29 cellular contexts compared by ENCODE assay signal in genomic region chr7:139568813-139569490, GRCh38. TPM values are rescaled to one million over a fixed set of nuclear protein-coding genes. Genes with fewer than 3 reads are reported as not detected.
DNase-seq lines count a peak whose midpoint lies in the region; ATAC-seq, FAIRE-seq and TF ChIP-seq lines count a peak whose summit lies in the region.
"Had no signal": no experiment of that assay in that cellular context is flagged by ENCODE, and none has a peak within 500 bp of the region (broad histone marks: within the 10 kb centered on the region; RNA-seq: fewer than 3 reads in every experiment).

No MANE protein-coding gene starts in this region.

- TF ChIP-seq CTCF in natural killer cell (IDR thresholded peaks at IDR 0.05) (no peak), H1 (IDR thresholded peaks at IDR 0.05; ENCODE audit: control extremely low read depth in 1 of 3, insufficient read depth in 1 of 3, low read depth in 1 of 3, low read length in 3 of 3) (no peak), osteoblast (IDR thresholded peaks at IDR 0.05; ENCODE audit: extremely low read depth, low read depth, low read length) (no peak)

- H3K4me1 Mint-ChIP-seq in natural killer cell treated with Interleukin-12 subunit alpha and Interleukin-12 subunit beta and Interleukin-15 and Interleukin-18, amount 100 ng/mL, for 72 hours (ENCODE audit: low read depth in 2 of 2), result peaks cover 8 to 16% of the 10 kb centered on the region in 2 donors
- peaks cover 2 to 8% of the 10 kb centered on the region in 2 donors for H3K4me1 Mint-ChIP-seq in natural killer cell

- no peak for FAIRE-seq in H1 (lab: Jason Lieb, UNC)

- no peaks in the 10 kb centered on the region for H3K79me2 ChIP-seq in H1 (ENCODE audit: control insufficient read depth in 1 of 2, insufficient read depth in 2 of 2, low read length in 2 of 2)
- H3K79me2 ChIP-seq in osteoblast (ENCODE audit: insufficient read depth, low read length), result no peaks in the 10 kb centered on the region

- H3K36me3 Mint-ChIP-seq in natural killer cell treated with Interleukin-12 subunit alpha and Interleukin-12 subunit beta and Interleukin-15 and Interleukin-18, amount 100 ng/mL, for 72 hours, result peaks cover 8% of the 10 kb centered on the region
- no peaks in the 10 kb centered on the region for H3K36me3 Mint-ChIP-seq in natural killer cell

- H4K20me1 ChIP-seq in H1 (replicated peaks in 1 of 2; ENCODE audit: control insufficient read depth in 1 of 2, insufficient read depth in 2 of 2, low read length in 2 of 2) (no peaks in the 10 kb centered on the region), osteoblast (ENCODE audit: insufficient read depth, low read length) (peaks cover 10% of the 10 kb centered on the region)
- H4K20me1 ChIP-seq: BLaER1 had no signal

- no peaks in the 10 kb centered on the region for H3K9me3 Mint-ChIP-seq in natural killer cell treated with Interleukin-12 subunit alpha and Interleukin-12 subunit beta and Interleukin-15 and Interleukin-18, amount 100 ng/mL, for 72 hours
- no peaks in the 10 kb centered on the region for H3K9me3 Mint-ChIP-seq in natural killer cell
- H3K9me3 Mint-ChIP-seq: GM23338 had no signal

- no peak for ATAC-seq in natural killer cell treated with Interleukin-12 subunit alpha and Interleukin-12 subunit beta and Interleukin-15 and Interleukin-18, amount 100 ng/mL, for 72 hours
- ATAC-seq in natural killer cell (no peak), HG03520 (IDR thresholded peaks at IDR 0.05; ENCODE audit: unreplicated experiment) (no peak), HG03565 (IDR thresholded peaks at IDR 0.05; ENCODE audit: unreplicated experiment) (no peak)
- ATAC-seq: GM23338, HCT116, PC-3, Right ventricle myocardium inferior had no signal

- peak; percentile 37 for DNase-seq in natural killer cell treated with Interleukin-12 subunit alpha and Interleukin-12 subunit beta and Interleukin-15 and Interleukin-18, amount 100 ng/mL, for 72 hours (ENCODE audit: low spot score)
- no peak for DNase-seq in natural killer cell
- DNase-seq in H1 (ENCODE audit: low read depth in 1 of 2, low spot score in 2 of 2), result no peak
- DNase-seq in osteoblast (ENCODE audit: insufficient read length, low spot score, missing footprints), result peak; percentile 87
- no peak for DNase-seq in NOMO-1 (lab: John Stamatoyannopoulos, UW; ENCODE audit: unreplicated experiment in 2 of 2)
- DNase-seq: CD4-positive, CD25-positive, alpha-beta regulatory T cell; DMS53; KBM-7; MV-4-11; NCI-H1105; NCI-H1436 treated with DMSO at 0.1 percent for 48 hours; NCI-H187 treated with DMSO at 0.1 percent for 48 hours; NCI-H2171 treated with DMSO at 0.1 percent for 48 hours; NCI-H446; NCI-H524 treated with DMSO at 0.1 percent for 48 hours; NCI-H774; PC-3 had no signal

- no peaks in the 10 kb centered on the region for H3K23me2 ChIP-seq in H1 (ENCODE audit: low read depth, low read length)

- no peak overlapping the region for H2AK5ac ChIP-seq in H1 (ENCODE audit: low read depth, low read length)

- no peak overlapping the region for H3K18ac ChIP-seq in H1 (ENCODE audit: extremely low read depth, low read length)

- no peaks in the 10 kb centered on the region for H3K27me3 Mint-ChIP-seq in natural killer cell treated with Interleukin-12 subunit alpha and Interleukin-12 subunit beta and Interleukin-15 and Interleukin-18, amount 100 ng/mL, for 72 hours
- no peaks in the 10 kb centered on the region for H3K27me3 Mint-ChIP-seq in natural killer cell (ENCODE audit: low read depth in 2 of 2)
- H3K27me3 Mint-ChIP-seq: CD4-positive, CD25-positive, alpha-beta regulatory T cell had no signal

- no peak overlapping the region for H3K14ac ChIP-seq in H1 (ENCODE audit: insufficient read length)

- no peak overlapping the region for H2BK15ac ChIP-seq in H1 (ENCODE audit: low read length)

- CTCF ChIA-PET in H1 (lab: Charles Lee; ENCODE audit: partially characterized antibody), result interaction anchor here (0.6 to 6.3 kb wide), 14 partner anchors 12 to 820 kb away, joined by 3 to 54 read pairs (median 4); no protein-coding TSS in a partner anchor

- H4K5ac ChIP-seq in H1 (ENCODE audit: insufficient read length, low read depth, low read length), result no peak overlapping the region

- intact Hi-C loops in natural killer cell (cut with micrococcal nuclease), result no loop called here

- no peak for TF ChIP-seq RAD21 in H1 (IDR thresholded peaks at IDR 0.05 in 1 of 2, conservative IDR thresholded peaks at IDR 0.05 in 1 of 2; ENCODE audit: low read depth in 2 of 2, low read length in 2 of 2)

- TF ChIP-seq POLR2A in H1 (IDR thresholded peaks at IDR 0.05; ENCODE audit: control extremely low read depth in 1 of 2, low read depth in 2 of 2, low read length in 2 of 2), result no peak

- H3K27me3 ChIP-seq in H1 (replicated peaks in 1 of 4; ENCODE audit: control insufficient read depth in 3 of 4, extremely low read depth in 1 of 4, insufficient read depth in 3 of 4, low read length in 3 of 4) (no peaks in the 10 kb centered on the region), osteoblast (ENCODE audit: insufficient read depth, low read length) (no peaks in the 10 kb centered on the region)
- H3K27me3 ChIP-seq: BLaER1, SJSA1 had no signal

- no peak overlapping the region for H3K23ac ChIP-seq in H1 (ENCODE audit: insufficient read length)

- H3K4ac ChIP-seq in H1 (replicated peaks; ENCODE audit: insufficient read length, low read depth, low read length), result no peak overlapping the region

- TF ChIP-seq EP300 in H1 (IDR thresholded peaks at IDR 0.05; ENCODE audit: borderline replicate concordance in 1 of 2, low read depth in 2 of 2, low read length in 2 of 2), result no peak

- POLR2A ChIA-PET in H1 (lab: Charles Lee; ENCODE audit: partially characterized antibody), result interaction anchor here (1.4 kb wide), 1 partner anchor 69 kb away, joined by 3 read pairs; no protein-coding TSS in a partner anchor

- H3K36me3 ChIP-seq in H1 (ENCODE audit: control insufficient read depth in 2 of 4, insufficient read depth in 4 of 4, low read length in 3 of 4) (no peaks in the 10 kb centered on the region; a peak in 2 of 8 replicates), osteoblast (ENCODE audit: insufficient read depth, low read length) (peaks cover 36% of the 10 kb centered on the region)

- H3K4me2 ChIP-seq in H1 (ENCODE audit: insufficient read depth in 1 of 2, low read depth in 2 of 2, low read length in 2 of 2), result no peak overlapping the region
- H3K4me2 ChIP-seq in osteoblast (ENCODE audit: insufficient read depth, low read length), result no peak overlapping the region
- H3K4me2 ChIP-seq: BLaER1, GM23338 had no signal

- no peak overlapping the region for H4K8ac ChIP-seq in H1 (ENCODE audit: extremely low read depth, insufficient read depth, low read length)

- H2BK5ac ChIP-seq in H1 (ENCODE audit: low read depth, low read length), result no peak overlapping the region; the same call in 1 of the 2 replicates

- no peaks in the 10 kb centered on the region for H3K9me3 ChIP-seq in H1 (ENCODE audit: insufficient read depth in 2 of 2, low read depth in 1 of 2, low read length in 1 of 2)
- H3K9me3 ChIP-seq in osteoblast (ENCODE audit: low read depth, low read length), result no peaks in the 10 kb centered on the region
- H3K9me3 ChIP-seq: BLaER1, SJSA1 had no signal

- no peak overlapping the region for H3K4me3 ChIP-seq in H1 (ENCODE audit: extremely low read depth in 1 of 4, insufficient read depth in 2 of 4, low read depth in 3 of 4, low read length in 4 of 4)
- H3K4me3 ChIP-seq in osteoblast (ENCODE audit: insufficient read depth, low read length), result no peak overlapping the region
- H3K4me3 ChIP-seq: BLaER1, GM23338, SJSA1 had no signal

- H4K91ac ChIP-seq in H1 (replicated peaks; ENCODE audit: insufficient read length, low read length), result no peak overlapping the region

- H3K56ac ChIP-seq in H1 (replicated peaks; ENCODE audit: insufficient read length, low read depth, low read length), result no peak overlapping the region

- 91% methylated on average over 12 of the region's 12 CpGs; no CpG with 5 or more reads in 1 of the 2 experiments for WGBS in H1 (ENCODE audit: extremely low coverage in 1 of 2, insufficient coverage in 1 of 2, insufficient read length in 1 of 2, insufficient replicate concordance in 2 of 2, low coverage in 1 of 2, low lambda C conversion rate in 2 of 2, missing lambda C conversion rate in 1 of 2), 2 experiments

- H3K27ac Mint-ChIP-seq in natural killer cell treated with Interleukin-12 subunit alpha and Interleukin-12 subunit beta and Interleukin-15 and Interleukin-18, amount 100 ng/mL, for 72 hours, result peak overlapping the region in 1 of 2 donors; percentile 66
- peak overlapping the region in 1 of 2 donors; percentile 5 for H3K27ac Mint-ChIP-seq in natural killer cell
- H3K27ac Mint-ChIP-seq: GM23338 had no signal

- 0 out of 2 replicates have a peak overlapping the region, but pooled peaks have one; percentile 32 for H2BK20ac ChIP-seq in H1 (ENCODE audit: low read length)

- no peak overlapping the region for H3K27ac ChIP-seq in H1 (ENCODE audit: low read depth, low read length)
- no peak overlapping the region for H3K27ac ChIP-seq in osteoblast (ENCODE audit: low read depth, low read length)
- H3K27ac ChIP-seq: BLaER1, SJSA1 had no signal

- no peak overlapping the region for H3K4me3 Mint-ChIP-seq in natural killer cell treated with Interleukin-12 subunit alpha and Interleukin-12 subunit beta and Interleukin-15 and Interleukin-18, amount 100 ng/mL, for 72 hours
- H3K4me3 Mint-ChIP-seq in natural killer cell, result no peak overlapping the region
- H3K4me3 Mint-ChIP-seq: CD4-positive, CD25-positive, alpha-beta regulatory T cell; GM23338 had no signal

- no peak overlapping the region for H2BK120ac ChIP-seq in H1 (replicated peaks; ENCODE audit: low read depth, low read length)

- no peak overlapping the region for H2BK12ac ChIP-seq in H1 (ENCODE audit: low read depth, low read length)

- H2AFZ ChIP-seq in H1 (ENCODE audit: low read length) (no peak overlapping the region), osteoblast (ENCODE audit: low read length) (no peak overlapping the region)
- H2AFZ ChIP-seq: GM23338 had no signal

- no peaks in the 10 kb centered on the region for H3K79me1 ChIP-seq in H1 (ENCODE audit: low read depth, low read length)

- H3K4me1 ChIP-seq in H1 (replicated peaks in 1 of 4; ENCODE audit: control insufficient read depth in 3 of 4, insufficient read depth in 4 of 4, low read length in 3 of 4) (peaks cover 0 to 13% (median 3%) of the 10 kb centered on the region in 4 experiments; a peak in 3 of 7 replicates), osteoblast (ENCODE audit: insufficient read depth, low read length) (no peaks in the 10 kb centered on the region)
- H3K4me1 ChIP-seq: SJSA1 had no signal

- H3K9ac ChIP-seq in H1 (replicated peaks in 1 of 4; ENCODE audit: extremely low read depth in 1 of 4, low read depth in 3 of 4, low read length in 3 of 4), result no peak overlapping the region
- H3K9ac ChIP-seq: BLaER1 had no signal

RNA-seq across cellular contexts. Expression of gene CLEC2L, which starts 45.5 kb away (rescaled TPM):
- total RNA-seq in natural killer cell treated with Interleukin-12 subunit alpha and Interleukin-12 subunit beta and Interleukin-15 and Interleukin-18, amount 100 ng/mL, for 72 hours, result not detected
- total RNA-seq in natural killer cell, result under 1 TPM in 1 of 3 donors, not detected in 2; 0.71 TPM
- total RNA-seq in H1 (2021; fragmentation: NEBNext Ultra II Directional; extraction: Animal tissue kit (Norgen Biotek cat#: 25700)), result 0.20 TPM in 1 of 2 replicates, not detected in the other
- polyA plus RNA-seq in H1 (2011; rRNA removed), result 1.5 and 1.9 TPM in 2 replicates
- polyA plus RNA-seq in H1 (2011; cell fraction: cytosol; rRNA removed), result 1.0 TPM
- 1.7 TPM for polyA plus RNA-seq in H1 (2011; cell fraction: nucleus; rRNA removed)
- 0.50 to 0.68 TPM (median 0.50 TPM) in 3 of 4 replicates, not detected in the other for polyA plus RNA-seq in H1 (2012, experiment 1 of 2)
- 0.38 TPM for polyA plus RNA-seq in H1 (2012, experiment 2 of 2)
- 0.30 TPM for polyA plus RNA-seq in H1 (2013, experiment 1 of 2)
- 0.18 TPM for polyA plus RNA-seq in H1 (2013, experiment 2 of 2)
- polyA minus RNA-seq in H1 (2011; rRNA and poly(A)+ RNA removed), result 0.37 and 0.38 TPM in 2 replicates
- not detected for polyA minus RNA-seq in H1 (2011; cell fraction: cytosol; rRNA and poly(A)+ RNA removed)
- 0.30 TPM for polyA minus RNA-seq in H1 (2011; cell fraction: nucleus; rRNA and poly(A)+ RNA removed)
- not detected in 2 replicates for total RNA-seq in osteoblast
- total RNA-seq: GM23338, HT1080, LHCN-M2, MCF 10A, PC-3, Right ventricle myocardium inferior, RPMI7951, SJSA1 had no signal
- polyA plus RNA-seq: AG04450; CD4-positive, CD25-positive, alpha-beta regulatory T cell; GM23338 had no signal

Comparison
In these comparisons a context has a peak if more than half of its experiments do, and no peak if none do; other contexts are left out.
1. DNase-seq: peak in natural killer cell treated with Interleukin-12 subunit alpha and Interleukin-12 subunit beta and Interleukin-15 and Interleukin-18, amount 100 ng/mL, for 72 hours (single experiment) and osteoblast (single experiment); none in natural killer cell (single experiment), H1 (0 of 2) and NOMO-1 (0 of 2).